Comparison of ENCODE assay signal across 1 cellular context in genomic region chr7:157041004-157041403, GRCh38.
A peak's percentile ranks its signal among the peaks of the same experiment; 100 is the strongest.
TF ChIP-seq lines count a peak whose summit lies in the region.

No MANE protein-coding gene starts in this region.

TF ChIP-seq in K562, 482 proteins besides CTCF, POLR2A, EP300 and RAD21 (continues in another document):
- TF ChIP-seq MGA (IDR thresholded peaks at IDR 0.05) (peak; percentile 53), ATF7 (IDR thresholded peaks at IDR 0.05) (peak; percentile 49; the same call in 1 of the 2 replicates), ZNF347 (CRISPR knock-in tag; IDR thresholded peaks at IDR 0.05; ENCODE audit: low read depth) (no peak), ATF4 (CRISPR knock-in tag; IDR thresholded peaks at IDR 0.05) (peak; percentile 85), CTBP1 (IDR thresholded peaks at IDR 0.05; ENCODE audit: borderline replicate concordance) (no peak), CXXC5 (CRISPR knock-in tag; IDR thresholded peaks at IDR 0.05) (peak; percentile 51; the same call in 1 of the 2 replicates), FOSL1 (tag; conservative IDR thresholded peaks at IDR 0.05) (no peak), L3MBTL2 (IDR thresholded peaks at IDR 0.05) (peak; percentile 73), SMARCA4 (IDR thresholded peaks at IDR 0.05) (no peak), TFAP4 (CRISPR knock-in tag; IDR thresholded peaks at IDR 0.05; ENCODE audit: borderline replicate concordance) (peak; percentile 91), NRF1 (conservative IDR thresholded peaks at IDR 0.05 in 1 of 2, IDR thresholded peaks at IDR 0.05 in 1 of 2) (0 out of 4 replicates have a peak, but pooled peaks of 1 of the 2 experiments have one; percentile 2), KAT2B (IDR thresholded peaks at IDR 0.05; ENCODE audit: low read depth, low read length) (no peak), PPARD (CRISPR knock-in tag; IDR thresholded peaks at IDR 0.05) (no peak), E2F6 (IDR thresholded peaks at IDR 0.05; ENCODE audit: borderline replicate concordance in 1 of 2, extremely low read depth in 1 of 2, insufficient read depth in 1 of 2, insufficient read length in 1 of 2, low read depth in 1 of 2, low read length in 1 of 2, poor library complexity in 1 of 2, severe bottlenecking in 1 of 2) (peak in 1 of 2 experiments; percentile 21), NR2F6 (CRISPR knock-in tag; IDR thresholded peaks at IDR 0.05) (no peak), NFATC3 (IDR thresholded peaks at IDR 0.05) (no peak), ZNF24 (IDR thresholded peaks at IDR 0.05) (no peak), ATF3 (IDR thresholded peaks at IDR 0.05) (peak; percentile 91), ATF3 (CRISPR knock-in tag; conservative IDR thresholded peaks at IDR 0.05) (no peak), CHD4 (IDR thresholded peaks at IDR 0.05; ENCODE audit: insufficient read depth, insufficient replicate concordance, low read depth, low read length, poor library complexity, severe bottlenecking) (no peak), CEBPB (tag; IDR thresholded peaks at IDR 0.05) (peak; percentile 80), JUND (IDR thresholded peaks at IDR 0.05; ENCODE audit: borderline replicate concordance, low read depth, low read length) (peak; percentile 39; the same call in 1 of the 2 replicates), JUND (tag; IDR thresholded peaks at IDR 0.05; ENCODE audit: borderline replicate concordance, low read depth, low read length) (no peak), ASH1L (IDR thresholded peaks at IDR 0.05; ENCODE audit: borderline replicate concordance, low read depth, partially characterized antibody) (no peak), ZNF318 (IDR thresholded peaks at IDR 0.05; ENCODE audit: borderline replicate concordance in 1 of 2, low read depth in 1 of 2) (peak in 1 of 2 experiments; percentile 95; a peak in 2 of 4 replicates), CHAMP1 (IDR thresholded peaks at IDR 0.05) (no peak)
